In genomic region chr11:502288-503178, GRCh38 we compare ENCODE assay signal across 9 cellular contexts. TPM values are rescaled to one million over a fixed set of nuclear protein-coding genes. Genes with fewer than 3 reads are reported as not detected.
DNase-seq lines count a peak whose midpoint lies in the region; ATAC-seq and TF ChIP-seq lines count a peak whose summit lies in the region.
"Had no signal": no experiment of that assay in that cellular context is flagged by ENCODE, and none has a peak within 500 bp of the region (broad histone marks: within the 10 kb centered on the region; RNA-seq: fewer than 3 reads in every experiment).

No MANE protein-coding gene starts in this region.

- H3K36me3 ChIP-seq in endodermal cell (ENCODE audit: control insufficient read depth, insufficient read depth, low read length) (peaks cover 33% of the 10 kb centered on the region), stomach (peaks cover 44 to 48% (median 46%) of the 10 kb centered on the region in 4 donors)

- WGBS in endodermal cell (ENCODE audit: insufficient coverage in 1 of 2, insufficient read length in 1 of 2), 2 experiments = 93 to 97% methylated on average over 5 to 10 of the region's 10 CpGs
- 79 to 87% (median 81%) methylated on average over 3 to 10 of the region's 10 CpGs for WGBS in stomach, 5 donors

- no peak for TF ChIP-seq EP300 in stomach (IDR thresholded peaks at IDR 0.05)

- H3K4me1 ChIP-seq in endodermal cell (ENCODE audit: control insufficient read depth, insufficient read depth, low read length) (no peaks in the 10 kb centered on the region), stomach (peaks cover 29 to 51% (median 46%) of the 10 kb centered on the region in 4 donors)

- TF ChIP-seq POLR2A in stomach (IDR thresholded peaks at IDR 0.05) = no peak

- no peaks in the 10 kb centered on the region for H3K9me3 Mint-ChIP-seq in activated CD8-positive, alpha-beta memory T cell treated with anti-CD3 and anti-CD28 coated beads, Interleukin-2, amount 10 ng/mL, durations not matched to agents 7 days and 5 days (ENCODE audit: low read depth)
- peaks cover 3% of the 10 kb centered on the region for H3K9me3 Mint-ChIP-seq in endodermal cell

- ATAC-seq in activated CD8-positive, alpha-beta memory T cell treated with anti-CD3 and anti-CD28 coated beads, Interleukin-2, amount 10 ng/mL, durations not matched to agents 7 days and 5 days = no peak
- no peak for ATAC-seq in HG02852 (IDR thresholded peaks at IDR 0.05; ENCODE audit: unreplicated experiment)

- H3K4me3 ChIP-seq in endodermal cell (ENCODE audit: low read length) = no peak overlapping the region
- peak overlapping the region in 1 of 4 donors; percentile 56 for H3K4me3 ChIP-seq in stomach

- intact Hi-C loops in stomach (cut with DNase I; ENCODE audit: low total_unique reads) = no loop called here

- H3K27ac ChIP-seq in endodermal cell (ENCODE audit: low read depth, low read length) (no peak overlapping the region), stomach (peak overlapping the region in 3 of 5 donors; percentile 98 to 100 (median 98))

- H3K9ac ChIP-seq in endodermal cell (ENCODE audit: extremely low read depth, low read length, poor library complexity, severe bottlenecking) = no peak overlapping the region

- H3K4me1 Mint-ChIP-seq in activated CD8-positive, alpha-beta memory T cell treated with anti-CD3 and anti-CD28 coated beads, Interleukin-2, amount 10 ng/mL, durations not matched to agents 7 days and 5 days = peaks cover 34% of the 10 kb centered on the region
- no peaks in the 10 kb centered on the region for H3K4me1 Mint-ChIP-seq in endodermal cell

- H3K36me3 Mint-ChIP-seq in activated CD8-positive, alpha-beta memory T cell treated with anti-CD3 and anti-CD28 coated beads, Interleukin-2, amount 10 ng/mL, durations not matched to agents 7 days and 5 days = peaks cover 14% of the 10 kb centered on the region
- H3K36me3 Mint-ChIP-seq in endodermal cell (ENCODE audit: low read depth) = peaks cover 30% of the 10 kb centered on the region

- DNase-seq in activated CD8-positive, alpha-beta memory T cell treated with anti-CD3 and anti-CD28 coated beads, Interleukin-2, amount 10 ng/mL, durations not matched to agents 7 days and 5 days = no peak
- no peak for DNase-seq in activated CD8-positive, alpha-beta memory T cell treated with anti-CD3 and anti-CD28 coated beads, Interleukin-2, amount 50 U/mL, for 4 hours
- DNase-seq in endodermal cell (peak; percentile 37), stomach (no peak), NCI-H2081 (lab: John Stamatoyannopoulos, UW) (no peak)
- DNase-seq: Karpas-422, thyroid gland had no signal

- H3K9me3 ChIP-seq in endodermal cell (ENCODE audit: control insufficient read depth, low read length) = peaks cover 4% of the 10 kb centered on the region
- H3K9me3 ChIP-seq in stomach = no peaks in the 10 kb centered on the region
- H3K9me3 ChIP-seq: thyroid gland had no signal

- CTCF ChIA-PET in activated CD8-positive, alpha-beta memory T cell treated with anti-CD3 and anti-CD28 coated beads, Interleukin-2, amount 10 ng/mL, durations not matched to agents 7 days and 5 days (lab: Charles Lee) = interaction anchor here (0.8 to 1.1 kb wide), 2 partner anchors 10 to 16 kb away, joined by 3 to 5 read pairs; no protein-coding TSS in a partner anchor

- H3K4me3 Mint-ChIP-seq in activated CD8-positive, alpha-beta memory T cell treated with anti-CD3 and anti-CD28 coated beads, Interleukin-2, amount 10 ng/mL, durations not matched to agents 7 days and 5 days = no peak overlapping the region
- no peak overlapping the region for H3K4me3 Mint-ChIP-seq in endodermal cell

- H3K27me3 ChIP-seq in endodermal cell (ENCODE audit: control insufficient read depth, insufficient read depth, low read length, poor library complexity, severe bottlenecking) = no peaks in the 10 kb centered on the region
- no peaks in the 10 kb centered on the region for H3K27me3 ChIP-seq in stomach
- H3K27me3 ChIP-seq: thyroid gland had no signal

- H3K27me3 Mint-ChIP-seq in activated CD8-positive, alpha-beta memory T cell treated with anti-CD3 and anti-CD28 coated beads, Interleukin-2, amount 10 ng/mL, durations not matched to agents 7 days and 5 days = no peaks in the 10 kb centered on the region
- H3K27me3 Mint-ChIP-seq in endodermal cell (ENCODE audit: insufficient read depth) = peaks cover 2% of the 10 kb centered on the region
- H3K27me3 Mint-ChIP-seq: activated naive CD8-positive, alpha-beta T cell had no signal

- no peak for TF ChIP-seq CTCF in endodermal cell (conservative IDR thresholded peaks at IDR 0.05)
- no peak for TF ChIP-seq CTCF in stomach (IDR thresholded peaks at IDR 0.05)

- H3K27ac Mint-ChIP-seq in activated CD8-positive, alpha-beta memory T cell treated with anti-CD3 and anti-CD28 coated beads, Interleukin-2, amount 10 ng/mL, durations not matched to agents 7 days and 5 days = peak overlapping the region; percentile 71
- H3K27ac Mint-ChIP-seq in endodermal cell = no peak overlapping the region
- H3K27ac Mint-ChIP-seq: activated naive CD8-positive, alpha-beta T cell had no signal

RNA-seq across cellular contexts. Expression of gene RNH1, which starts 4.5 kb away (rescaled TPM):
- total RNA-seq in activated CD8-positive, alpha-beta memory T cell treated with anti-CD3 and anti-CD28 coated beads, Interleukin-2, amount 10 ng/mL, durations not matched to agents 7 days and 5 days = 100 to 1,000 TPM in 1 of 2 experiments, 10 to 100 TPM in 1; 98.4 to 113 TPM
- total RNA-seq in endodermal cell (10 to 100 TPM; 42.7 to 43.2 TPM), stomach (100 to 1,000 TPM in 4 of 5 donors, 10 to 100 TPM in 1; 61.3 to 260 (median 137) TPM)
- 43.7 TPM for polyA plus RNA-seq in endodermal cell (2013, experiment 1 of 2)
- polyA plus RNA-seq in endodermal cell (2013, experiment 2 of 2) = 42.8 TPM
- 100 to 1,000 TPM in 2 of 3 donors, 10 to 100 TPM in 1; 95.3 to 149 (median 106) TPM for polyA plus RNA-seq in stomach

RNA-seq across cellular contexts. Expression of gene HRAS, which starts 32.8 kb away (rescaled TPM):
- 10 to 100 TPM; 50.7 to 53.8 TPM for total RNA-seq in activated CD8-positive, alpha-beta memory T cell treated with anti-CD3 and anti-CD28 coated beads, Interleukin-2, amount 10 ng/mL, durations not matched to agents 7 days and 5 days
- 10 to 100 TPM; 64.8 to 68.2 TPM for total RNA-seq in endodermal cell
- polyA plus RNA-seq in endodermal cell (2013, experiment 1 of 2) = 48.8 TPM
- 45.1 TPM for polyA plus RNA-seq in endodermal cell (2013, experiment 2 of 2)
- 10 to 100 TPM; 14.2 to 87.5 (median 21.6) TPM for total RNA-seq in stomach
- 100 to 1,000 TPM; 108 to 181 (median 131) TPM for polyA plus RNA-seq in stomach

RNA-seq across cellular contexts. Expression of gene LRRC56, which starts 34.8 kb away (rescaled TPM):
- total RNA-seq in activated CD8-positive, alpha-beta memory T cell treated with anti-CD3 and anti-CD28 coated beads, Interleukin-2, amount 10 ng/mL, durations not matched to agents 7 days and 5 days = 1 to 10 TPM; 1.7 to 2.1 TPM
- total RNA-seq in endodermal cell = 1 to 10 TPM; 3.0 to 4.3 TPM
- polyA plus RNA-seq in endodermal cell (2013, experiment 1 of 2) = 0.93 TPM
- 1.3 TPM for polyA plus RNA-seq in endodermal cell (2013, experiment 2 of 2)
- 1 to 10 TPM in 3 of 5 donors, under 1 TPM in 1, not detected in 1; 0.18 to 8.1 (median 3.3) TPM for total RNA-seq in stomach
- 1 to 10 TPM; 2.1 to 2.9 (median 2.9) TPM for polyA plus RNA-seq in stomach

RNA-seq across cellular contexts. Expression of gene PTDSS2, which starts 52.5 kb away (rescaled TPM):
- 10 to 100 TPM; 26.6 to 31.2 TPM for total RNA-seq in activated CD8-positive, alpha-beta memory T cell treated with anti-CD3 and anti-CD28 coated beads, Interleukin-2, amount 10 ng/mL, durations not matched to agents 7 days and 5 days
- total RNA-seq in endodermal cell = 10 to 100 TPM; 55.2 to 56.1 TPM
- polyA plus RNA-seq in endodermal cell (2013, experiment 1 of 2) = 37.5 TPM
- polyA plus RNA-seq in endodermal cell (2013, experiment 2 of 2) = 32.8 TPM
- 100 to 1,000 TPM in 2 of 5 donors, 10 to 100 TPM in 3; 16.5 to 264 (median 59.0) TPM for total RNA-seq in stomach
- 10 to 100 TPM; 11.6 to 24.3 (median 22.3) TPM for polyA plus RNA-seq in stomach

RNA-seq across cellular contexts. Expression of gene LMNTD2, which starts 58.0 kb away (rescaled TPM):
- 1 to 10 TPM in 1 of 2 experiments, under 1 TPM in 1; 0.23 to 1.3 TPM for total RNA-seq in activated CD8-positive, alpha-beta memory T cell treated with anti-CD3 and anti-CD28 coated beads, Interleukin-2, amount 10 ng/mL, durations not matched to agents 7 days and 5 days
- total RNA-seq in endodermal cell (10 to 100 TPM in 1 of 2 donors, 1 to 10 TPM in 1; 8.5 to 13.3 TPM), stomach (10 to 100 TPM in 3 of 5 donors, 1 to 10 TPM in 1, under 1 TPM in 1; 0.55 to 92.7 (median 12.8) TPM)
- polyA plus RNA-seq in endodermal cell (2013, experiment 1 of 2) = 1.8 TPM
- 1.8 TPM for polyA plus RNA-seq in endodermal cell (2013, experiment 2 of 2)
- polyA plus RNA-seq in stomach = 1 to 10 TPM; 6.3 to 9.2 (median 7.2) TPM
